12 cellular contexts compared by ENCODE assay signal in genomic region chr19:50638576-50638975, GRCh38. TPM values are rescaled to one million over a fixed set of nuclear protein-coding genes. Genes with fewer than 3 reads are reported as not detected.
DNase-seq lines count a peak whose midpoint lies in the region; ATAC-seq and TF ChIP-seq lines count a peak whose summit lies in the region.
"Had no signal": no experiment of that assay in that cellular context is flagged by ENCODE, and none has a peak within 500 bp of the region (broad histone marks: within the 10 kb centered on the region; RNA-seq: fewer than 3 reads in every experiment).

No MANE protein-coding gene starts in this region.

- intact Hi-C loops in naive thymus-derived CD4-positive, alpha-beta T cell (cut with micrococcal nuclease) = no loop called here
- intact Hi-C loops in left colon (cut with DNase I, micrococcal nuclease) = no loop called here

- POLR2A ChIA-PET in naive thymus-derived CD4-positive, alpha-beta T cell (lab: Charles Lee) = interaction anchor here (0.6 kb wide), 1 partner anchor 423 kb away, joined by 4 read pairs; no protein-coding TSS in a partner anchor

- H3K27me3 ChIP-seq in BE2C = peaks cover 28% of the 10 kb centered on the region
- H3K27me3 ChIP-seq in naive thymus-derived CD4-positive, alpha-beta T cell (ENCODE audit: control insufficient read depth in 2 of 2, insufficient read depth in 2 of 2, low read length in 2 of 2) = no peaks in the 10 kb centered on the region

- H3K4me1 ChIP-seq in BE2C = no peaks in the 10 kb centered on the region
- H3K4me1 ChIP-seq in naive thymus-derived CD4-positive, alpha-beta T cell (ENCODE audit: control insufficient read depth in 2 of 2, insufficient read depth in 2 of 2, low read length in 2 of 2) = no peaks in the 10 kb centered on the region

- H3K4me3 ChIP-seq in BE2C (ENCODE audit: low read depth, low read length) = peak overlapping the region; percentile 76
- H3K4me3 ChIP-seq in naive thymus-derived CD4-positive, alpha-beta T cell (ENCODE audit: low read length) = no peak overlapping the region
- H3K4me3 ChIP-seq: thoracic aorta had no signal

- CTCF ChIA-PET in naive thymus-derived CD4-positive, alpha-beta T cell (lab: Charles Lee) = no interaction called here

- H3K27ac Mint-ChIP-seq in naive thymus-derived CD4-positive, alpha-beta T cell = peak overlapping the region in 1 of 9 donors; percentile 57

- peaks cover 27 to 53% (median 43%) of the 10 kb centered on the region in 5 donors for H3K27me3 Mint-ChIP-seq in naive thymus-derived CD4-positive, alpha-beta T cell

- peaks cover 0 to 14% (median 0%) of the 10 kb centered on the region in 5 donors for H3K36me3 Mint-ChIP-seq in naive thymus-derived CD4-positive, alpha-beta T cell

- H3K4me1 Mint-ChIP-seq in naive thymus-derived CD4-positive, alpha-beta T cell = peaks cover 0 to 11% (median 6%) of the 10 kb centered on the region in 7 donors

- peak overlapping the region; percentile 8 to 89 (median 40) for H3K4me3 Mint-ChIP-seq in naive thymus-derived CD4-positive, alpha-beta T cell

- no peaks in the 10 kb centered on the region for H3K36me3 ChIP-seq in BE2C
- H3K36me3 ChIP-seq in naive thymus-derived CD4-positive, alpha-beta T cell (ENCODE audit: control insufficient read depth in 2 of 3, insufficient read depth in 3 of 3, low read length in 3 of 3) = no peaks in the 10 kb centered on the region
- H3K36me3 ChIP-seq: thoracic aorta had no signal

- DNase-seq in BE2C = no peak
- peak; percentile 38 for DNase-seq in G401 (ENCODE audit: low spot score)
- DNase-seq in cerebellum (ENCODE audit: low spot score) = peak; percentile 36
- DNase-seq in naive thymus-derived CD4-positive, alpha-beta T cell = no peak
- DNase-seq in NCI-H146 (lab: John Stamatoyannopoulos, UW) = no peak
- DNase-seq in left colon = no peak
- no peak for DNase-seq in nucleus accumbens (lab: John Stamatoyannopoulos, UW)
- DNase-seq: activated CD4-positive, alpha-beta T cell treated with anti-CD3 and anti-CD28 coated beads for 4 hours had no signal

- peaks cover 0 to 39% (median 23%) of the 10 kb centered on the region in 11 donors for H3K9me3 Mint-ChIP-seq in naive thymus-derived CD4-positive, alpha-beta T cell

- no peaks in the 10 kb centered on the region for H3K9me3 ChIP-seq in BE2C
- H3K9me3 ChIP-seq in naive thymus-derived CD4-positive, alpha-beta T cell (ENCODE audit: control insufficient read depth in 2 of 3, low read length in 3 of 3) = peaks cover 0 to 17% (median 0%) of the 10 kb centered on the region in 3 experiments

- in situ Hi-C loops in G401 (cut with HindIII; ENCODE audit: low sequenced_read_pairs) = no loop called here

- ATAC-seq in naive thymus-derived CD4-positive, alpha-beta T cell = no peak
- ATAC-seq in left colon (no peak), HG03520 (IDR thresholded peaks at IDR 0.05; ENCODE audit: unreplicated experiment) (no peak)

- TF ChIP-seq CTCF in BE2C (IDR thresholded peaks at IDR 0.05; ENCODE audit: low read depth, low read length) = no peak

- H3K27ac ChIP-seq in naive thymus-derived CD4-positive, alpha-beta T cell (ENCODE audit: low read depth, low read length) = no peak overlapping the region
- H3K27ac ChIP-seq: thoracic aorta had no signal

RNA-seq across cellular contexts. Expression of gene SYT3, which starts 1.1 kb away (rescaled TPM):
- 1.4 TPM for polyA plus RNA-seq in BE2C (2012; ENCODE audit: insufficient read depth, insufficient read length, low read depth)
- 2.7 and 5.7 TPM in 2 replicates for total RNA-seq in G401 (2014; rRNA removed; shearing (Covaris generic))
- 13.0 TPM for total RNA-seq in cerebellum
- under 1 TPM in 2 of 5 experiments, not detected in 3; 0.13 TPM for total RNA-seq in naive thymus-derived CD4-positive, alpha-beta T cell
- under 1 TPM; 0.16 to 0.47 TPM for polyA plus RNA-seq in naive thymus-derived CD4-positive, alpha-beta T cell
- total RNA-seq in left colon = not detected
- total RNA-seq: cardiac septum, sciatic nerve, thoracic aorta had no signal

RNA-seq across cellular contexts. Expression of gene C19orf81, which starts 10.7 kb away (rescaled TPM):
- 7.1 TPM for polyA plus RNA-seq in BE2C (2012; ENCODE audit: insufficient read depth, insufficient read length, low read depth)
- total RNA-seq in G401 (2014; rRNA removed; shearing (Covaris generic)) = 10.0 and 13.1 TPM in 2 replicates
- total RNA-seq in cerebellum (2.1 TPM), left colon (not detected)
- under 1 TPM in 1 of 5 experiments, not detected in 4; 0.98 TPM for total RNA-seq in naive thymus-derived CD4-positive, alpha-beta T cell
- polyA plus RNA-seq in naive thymus-derived CD4-positive, alpha-beta T cell = 1 to 10 TPM in 1 of 2 donors, not detected in 1; 1.0 TPM
- total RNA-seq: sciatic nerve, thoracic aorta had no signal

Comparison
In these comparisons a context has a peak if more than half of its experiments do, and no peak if none do; other contexts are left out.
1. DNase-seq: peak in G401 (single experiment) and cerebellum (single experiment); none in BE2C (single experiment), naive thymus-derived CD4-positive, alpha-beta T cell (0 of 9), NCI-H146 (single experiment), left colon (0 of 2) and nucleus accumbens (0 of 56).